20 cellular contexts compared by ENCODE assay signal in genomic region chr12:42932937-42933336, GRCh38.
"Had no signal": no experiment of that assay in that cellular context is flagged by ENCODE, and none has a peak within 500 bp of the region (broad histone marks: within the 10 kb centered on the region; RNA-seq: fewer than 3 reads in every experiment).

No MANE protein-coding gene starts in this region.

- H3K36me3 ChIP-seq: MG63 had no signal

- ATAC-seq: activated T-cell treated with anti-CD3 and anti-CD28 coated beads, Interleukin-2, amount 50 U/mL, for 4 hours; activated T-helper 17 cell treated with anti-CD3 and anti-CD28 coated beads, Interleukin-2, amount 50 U/mL, for 72 hours; T-cell had no signal

- H3K9me3 ChIP-seq: MG63 had no signal

- DNase-seq: activated CD4-positive, alpha-beta memory T cell treated with anti-CD3 and anti-CD28 coated beads for 36 hours; activated CD4-positive, alpha-beta T cell treated with anti-CD3 and anti-CD28 coated beads, Interleukin-2, amount 10 ng/mL, durations not matched to agents 7 days and 5 days; activated CD4-positive, CD25-positive, alpha-beta regulatory T cell; activated CD8-positive, alpha-beta memory T cell treated with anti-CD3 and anti-CD28 coated beads for 24 hours; activated gamma-delta T cell; activated naive CD4-positive, alpha-beta T cell treated with anti-CD3 and anti-CD28 coated beads for 36 hours; activated T-cell treated with anti-CD3 and anti-CD28 coated beads, Interleukin-2, amount 50 U/mL, for 4 hours; MG63; NCI-H146; NCI-H187 treated with DMSO at 0.1 percent for 48 hours; NCI-H2081 treated with DMSO at 0.1 percent for 48 hours; NCI-H446; NCI-H524; NCI-H774; PC-9; SHP77 treated with DMSO at 0.1 percent for 48 hours; T-cell; T-helper 2 cell; T1000 had no signal

- H3K27ac ChIP-seq: PC-9 had no signal

- H3K4me3 ChIP-seq: MG63, PC-9 had no signal
